ENCODE assay signal across 11 cellular contexts in genomic region chr6:11432713-11433450, GRCh38.
DNase-seq lines count a peak whose midpoint lies in the region; ATAC-seq and TF ChIP-seq lines count a peak whose summit lies in the region.
"Had no signal": no experiment of that assay in that cellular context is flagged by ENCODE, and none has a peak within 500 bp of the region (broad histone marks: within the 10 kb centered on the region; RNA-seq: fewer than 3 reads in every experiment).

No MANE protein-coding gene starts in this region.

- TF ChIP-seq CTCF in HEK293 (tag by site-specific recombination; IDR thresholded peaks at IDR 0.05) (no peak), hepatocyte (IDR thresholded peaks at IDR 0.05; ENCODE audit: poor library complexity) (no peak)

- H3K4me1 Mint-ChIP-seq in activated naive CD8-positive, alpha-beta T cell treated with anti-CD3 and anti-CD28 coated beads, Interleukin-2, amount 50 U/mL, for 24 hours = peaks cover 47% of the 10 kb centered on the region

- no peak overlapping the region for H3K4me3 Mint-ChIP-seq in activated naive CD8-positive, alpha-beta T cell treated with anti-CD3 and anti-CD28 coated beads, Interleukin-2, amount 50 U/mL, for 24 hours
- H3K4me3 Mint-ChIP-seq: T-cell had no signal

- H3K27me3 ChIP-seq in hepatocyte = no peaks in the 10 kb centered on the region

- POLR2A ChIA-PET in HEK293 (lab: Yijun Ruan, JAX) = no interaction called here

- DNase-seq in activated naive CD8-positive, alpha-beta T cell treated with anti-CD3 and anti-CD28 coated beads, Interleukin-2, amount 50 U/mL, for 24 hours = no peak
- no peak for DNase-seq in hepatocyte (ENCODE audit: low spot score)
- peak; percentile 44 for DNase-seq in superior temporal gyrus (ENCODE audit: extremely low spot score)
- DNase-seq in Kasumi-1 (lab: John Stamatoyannopoulos, UW) = no peak
- DNase-seq in NCI-H2029 treated with DMSO at 0.1 percent for 48 hours (lab: John Stamatoyannopoulos, UW) = no peak
- no peak for DNase-seq in G401 (ENCODE audit: low spot score)
- DNase-seq: Karpas-422, left colon, T-cell had no signal

- CTCF ChIA-PET in HEK293 (lab: Yijun Ruan, JAX) = interaction anchor here (0.6 to 1.5 kb wide), 7 partner anchors 10 to 547 kb away, joined by 3 to 9 read pairs (median 3); partner anchors contain the start of gene NEDD9

- no peak overlapping the region for H2AFZ ChIP-seq in hepatocyte

- no peak overlapping the region for H3K4me2 ChIP-seq in hepatocyte

- peak overlapping the region; percentile 44 for H3K27ac Mint-ChIP-seq in activated naive CD8-positive, alpha-beta T cell treated with anti-CD3 and anti-CD28 coated beads, Interleukin-2, amount 50 U/mL, for 24 hours
- H3K27ac Mint-ChIP-seq: T-cell had no signal

- no peaks in the 10 kb centered on the region for H3K9me2 ChIP-seq in hepatocyte (replicated peaks; ENCODE audit: insufficient read depth)

- H3K36me3 ChIP-seq in HEK293 (ENCODE audit: control insufficient read depth in 2 of 2, insufficient read depth in 1 of 2, low read length in 2 of 2) (no peaks in the 10 kb centered on the region), hepatocyte (replicated peaks; ENCODE audit: insufficient read depth, low read depth) (no peaks in the 10 kb centered on the region)

- no peak overlapping the region for H3K4me3 ChIP-seq in HEK293 (ENCODE audit: low read depth, low read length)
- no peak overlapping the region for H3K4me3 ChIP-seq in hepatocyte

- 87% methylated on average over 1 of the region's 1 CpG for WGBS in hepatocyte (ENCODE audit: low lambda C conversion rate, missing lambda C conversion rate)

- H3K27ac ChIP-seq in HEK293 (ENCODE audit: extremely low read depth, low read depth, low read length) = no peak overlapping the region
- H3K27ac ChIP-seq in hepatocyte = peak overlapping the region; percentile 69

- H3K9me3 ChIP-seq in HEK293 (ENCODE audit: control insufficient read depth, insufficient read depth, low read depth, low read length) (no peaks in the 10 kb centered on the region), hepatocyte (ENCODE audit: low read depth) (no peaks in the 10 kb centered on the region)

- no peaks in the 10 kb centered on the region for H3K27me3 Mint-ChIP-seq in activated naive CD8-positive, alpha-beta T cell treated with anti-CD3 and anti-CD28 coated beads, Interleukin-2, amount 50 U/mL, for 24 hours
- H3K27me3 Mint-ChIP-seq: T-cell had no signal

- no peaks in the 10 kb centered on the region for H3K36me3 Mint-ChIP-seq in activated naive CD8-positive, alpha-beta T cell treated with anti-CD3 and anti-CD28 coated beads, Interleukin-2, amount 50 U/mL, for 24 hours (ENCODE audit: low read depth)
- H3K36me3 Mint-ChIP-seq: T-cell had no signal

- peak; percentile 27 for ATAC-seq in activated naive CD8-positive, alpha-beta T cell treated with anti-CD3 and anti-CD28 coated beads, Interleukin-2, amount 50 U/mL, for 24 hours
- no peak for ATAC-seq in HG03457 (IDR thresholded peaks at IDR 0.05; ENCODE audit: unreplicated experiment)
- ATAC-seq: T-cell had no signal

- H4K20me1 ChIP-seq in hepatocyte (ENCODE audit: insufficient read depth, poor library complexity, severe bottlenecking) = no peaks in the 10 kb centered on the region

- no peaks in the 10 kb centered on the region for H3K9me3 Mint-ChIP-seq in activated naive CD8-positive, alpha-beta T cell treated with anti-CD3 and anti-CD28 coated beads, Interleukin-2, amount 50 U/mL, for 24 hours
- H3K9me3 Mint-ChIP-seq: T-cell had no signal

- in situ Hi-C loops in G401 (cut with HindIII; ENCODE audit: low sequenced_read_pairs) = no loop called here

- no peaks in the 10 kb centered on the region for H3K79me2 ChIP-seq in hepatocyte

- H3K4me1 ChIP-seq in HEK293 (ENCODE audit: control insufficient read depth, insufficient read depth, low read length) = peaks cover 47% of the 10 kb centered on the region
- H3K4me1 ChIP-seq in hepatocyte (ENCODE audit: insufficient read depth) = peaks cover 39% of the 10 kb centered on the region

TF ChIP-seq in HEK293, 187 proteins besides CTCF, POLR2A, EP300 and RAD21 (continues in another document):
- no peak for TF ChIP-seq ZNF548 (tag by site-specific recombination; IDR thresholded peaks at IDR 0.05)
- TF ChIP-seq, protein P1, sequence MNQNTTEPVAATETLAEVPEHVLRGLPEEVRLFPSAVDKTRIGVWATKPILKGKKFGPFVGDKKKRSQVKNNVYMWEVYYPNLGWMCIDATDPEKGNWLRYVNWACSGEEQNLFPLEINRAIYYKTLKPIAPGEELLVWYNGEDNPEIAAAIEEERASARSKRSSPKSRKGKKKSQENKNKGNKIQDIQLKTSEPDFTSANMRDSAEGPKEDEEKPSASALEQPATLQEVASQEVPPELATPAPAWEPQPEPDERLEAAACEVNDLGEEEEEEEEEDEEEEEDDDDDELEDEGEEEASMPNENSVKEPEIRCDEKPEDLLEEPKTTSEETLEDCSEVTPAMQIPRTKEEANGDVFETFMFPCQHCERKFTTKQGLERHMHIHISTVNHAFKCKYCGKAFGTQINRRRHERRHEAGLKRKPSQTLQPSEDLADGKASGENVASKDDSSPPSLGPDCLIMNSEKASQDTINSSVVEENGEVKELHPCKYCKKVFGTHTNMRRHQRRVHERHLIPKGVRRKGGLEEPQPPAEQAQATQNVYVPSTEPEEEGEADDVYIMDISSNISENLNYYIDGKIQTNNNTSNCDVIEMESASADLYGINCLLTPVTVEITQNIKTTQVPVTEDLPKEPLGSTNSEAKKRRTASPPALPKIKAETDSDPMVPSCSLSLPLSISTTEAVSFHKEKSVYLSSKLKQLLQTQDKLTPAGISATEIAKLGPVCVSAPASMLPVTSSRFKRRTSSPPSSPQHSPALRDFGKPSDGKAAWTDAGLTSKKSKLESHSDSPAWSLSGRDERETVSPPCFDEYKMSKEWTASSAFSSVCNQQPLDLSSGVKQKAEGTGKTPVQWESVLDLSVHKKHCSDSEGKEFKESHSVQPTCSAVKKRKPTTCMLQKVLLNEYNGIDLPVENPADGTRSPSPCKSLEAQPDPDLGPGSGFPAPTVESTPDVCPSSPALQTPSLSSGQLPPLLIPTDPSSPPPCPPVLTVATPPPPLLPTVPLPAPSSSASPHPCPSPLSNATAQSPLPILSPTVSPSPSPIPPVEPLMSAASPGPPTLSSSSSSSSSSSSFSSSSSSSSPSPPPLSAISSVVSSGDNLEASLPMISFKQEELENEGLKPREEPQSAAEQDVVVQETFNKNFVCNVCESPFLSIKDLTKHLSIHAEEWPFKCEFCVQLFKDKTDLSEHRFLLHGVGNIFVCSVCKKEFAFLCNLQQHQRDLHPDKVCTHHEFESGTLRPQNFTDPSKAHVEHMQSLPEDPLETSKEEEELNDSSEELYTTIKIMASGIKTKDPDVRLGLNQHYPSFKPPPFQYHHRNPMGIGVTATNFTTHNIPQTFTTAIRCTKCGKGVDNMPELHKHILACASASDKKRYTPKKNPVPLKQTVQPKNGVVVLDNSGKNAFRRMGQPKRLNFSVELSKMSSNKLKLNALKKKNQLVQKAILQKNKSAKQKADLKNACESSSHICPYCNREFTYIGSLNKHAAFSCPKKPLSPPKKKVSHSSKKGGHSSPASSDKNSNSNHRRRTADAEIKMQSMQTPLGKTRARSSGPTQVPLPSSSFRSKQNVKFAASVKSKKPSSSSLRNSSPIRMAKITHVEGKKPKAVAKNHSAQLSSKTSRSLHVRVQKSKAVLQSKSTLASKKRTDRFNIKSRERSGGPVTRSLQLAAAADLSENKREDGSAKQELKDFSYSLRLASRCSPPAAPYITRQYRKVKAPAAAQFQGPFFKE (tag by site-specific recombination; IDR thresholded peaks at IDR 0.05; ENCODE audit: borderline replicate concordance) = no peak
- no peak for TF ChIP-seq ZNF677 (tag by site-specific recombination; IDR thresholded peaks at IDR 0.05)
- TF ChIP-seq SP7 (tag by site-specific recombination; IDR thresholded peaks at IDR 0.05) = 0 out of 2 replicates have a peak, but pooled peaks have one; percentile 31
- TF ChIP-seq ZNF518A (tag by site-specific recombination; conservative IDR thresholded peaks at IDR 0.05; ENCODE audit: low read depth) = no peak
